Comparison of ENCODE assay signal across 3 cellular contexts in the genomic region with DNA sequence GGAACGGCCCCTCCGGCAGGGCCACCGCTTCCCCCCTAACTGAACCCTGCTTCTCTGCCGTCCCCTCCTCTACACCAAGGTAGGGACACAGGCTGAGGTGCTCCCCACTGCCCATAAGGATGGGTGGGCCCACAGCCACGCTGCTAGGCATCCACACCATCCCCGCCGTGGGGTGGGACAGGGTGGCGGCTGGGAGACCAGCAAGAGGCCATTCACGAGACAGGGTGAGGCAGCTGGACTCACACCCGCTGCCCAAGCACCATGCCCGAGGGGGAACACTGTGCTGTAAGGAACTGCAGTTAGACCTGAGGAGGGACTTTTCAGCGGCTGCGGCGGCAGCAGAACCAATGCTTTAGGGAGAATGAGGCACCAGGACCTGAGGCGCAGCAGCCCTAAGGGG.
TF ChIP-seq lines count a peak whose summit lies in the region.

No MANE protein-coding gene starts in this region.

TF ChIP-seq in SK-N-SH, 30 proteins besides CTCF, POLR2A, EP300 and RAD21:
- TF ChIP-seq JUND (IDR thresholded peaks at IDR 0.05) (no peak), ELF1 (IDR thresholded peaks at IDR 0.05) (no peak), RXRA (IDR thresholded peaks at IDR 0.05; ENCODE audit: borderline replicate concordance, low read depth) (no peak), FOXJ3 (CRISPR knock-in tag; IDR thresholded peaks at IDR 0.05) (no peak), RCOR1 (IDR thresholded peaks at IDR 0.05; ENCODE audit: low read length) (no peak), MEF2A (IDR thresholded peaks at IDR 0.05; ENCODE audit: borderline replicate concordance, low read depth) (no peak), SIN3A (IDR thresholded peaks at IDR 0.05; ENCODE audit: borderline replicate concordance, low read depth, low read length) (no peak), USF2 (IDR thresholded peaks at IDR 0.05; ENCODE audit: borderline replicate concordance, low read depth, low read length) (no peak), TAF1 (IDR thresholded peaks at IDR 0.05; ENCODE audit: borderline replicate concordance, low read depth, low read length) (no peak)
- TF ChIP-seq, protein P1, sequence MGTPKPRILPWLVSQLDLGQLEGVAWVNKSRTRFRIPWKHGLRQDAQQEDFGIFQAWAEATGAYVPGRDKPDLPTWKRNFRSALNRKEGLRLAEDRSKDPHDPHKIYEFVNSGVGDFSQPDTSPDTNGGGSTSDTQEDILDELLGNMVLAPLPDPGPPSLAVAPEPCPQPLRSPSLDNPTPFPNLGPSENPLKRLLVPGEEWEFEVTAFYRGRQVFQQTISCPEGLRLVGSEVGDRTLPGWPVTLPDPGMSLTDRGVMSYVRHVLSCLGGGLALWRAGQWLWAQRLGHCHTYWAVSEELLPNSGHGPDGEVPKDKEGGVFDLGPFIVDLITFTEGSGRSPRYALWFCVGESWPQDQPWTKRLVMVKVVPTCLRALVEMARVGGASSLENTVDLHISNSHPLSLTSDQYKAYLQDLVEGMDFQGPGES (IDR thresholded peaks at IDR 0.05; ENCODE audit: low read depth, low read length) = no peak
- TF ChIP-seq, protein P2, sequence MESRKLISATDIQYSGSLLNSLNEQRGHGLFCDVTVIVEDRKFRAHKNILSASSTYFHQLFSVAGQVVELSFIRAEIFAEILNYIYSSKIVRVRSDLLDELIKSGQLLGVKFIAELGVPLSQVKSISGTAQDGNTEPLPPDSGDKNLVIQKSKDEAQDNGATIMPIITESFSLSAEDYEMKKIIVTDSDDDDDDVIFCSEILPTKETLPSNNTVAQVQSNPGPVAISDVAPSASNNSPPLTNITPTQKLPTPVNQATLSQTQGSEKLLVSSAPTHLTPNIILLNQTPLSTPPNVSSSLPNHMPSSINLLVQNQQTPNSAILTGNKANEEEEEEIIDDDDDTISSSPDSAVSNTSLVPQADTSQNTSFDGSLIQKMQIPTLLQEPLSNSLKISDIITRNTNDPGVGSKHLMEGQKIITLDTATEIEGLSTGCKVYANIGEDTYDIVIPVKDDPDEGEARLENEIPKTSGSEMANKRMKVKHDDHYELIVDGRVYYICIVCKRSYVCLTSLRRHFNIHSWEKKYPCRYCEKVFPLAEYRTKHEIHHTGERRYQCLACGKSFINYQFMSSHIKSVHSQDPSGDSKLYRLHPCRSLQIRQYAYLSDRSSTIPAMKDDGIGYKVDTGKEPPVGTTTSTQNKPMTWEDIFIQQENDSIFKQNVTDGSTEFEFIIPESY (IDR thresholded peaks at IDR 0.05; ENCODE audit: borderline replicate concordance, low read depth) = no peak
- TF ChIP-seq, protein P3, sequence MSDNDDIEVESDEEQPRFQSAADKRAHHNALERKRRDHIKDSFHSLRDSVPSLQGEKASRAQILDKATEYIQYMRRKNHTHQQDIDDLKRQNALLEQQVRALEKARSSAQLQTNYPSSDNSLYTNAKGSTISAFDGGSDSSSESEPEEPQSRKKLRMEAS (IDR thresholded peaks at IDR 0.05; ENCODE audit: low read depth) = no peak
- TF ChIP-seq, protein P4, sequence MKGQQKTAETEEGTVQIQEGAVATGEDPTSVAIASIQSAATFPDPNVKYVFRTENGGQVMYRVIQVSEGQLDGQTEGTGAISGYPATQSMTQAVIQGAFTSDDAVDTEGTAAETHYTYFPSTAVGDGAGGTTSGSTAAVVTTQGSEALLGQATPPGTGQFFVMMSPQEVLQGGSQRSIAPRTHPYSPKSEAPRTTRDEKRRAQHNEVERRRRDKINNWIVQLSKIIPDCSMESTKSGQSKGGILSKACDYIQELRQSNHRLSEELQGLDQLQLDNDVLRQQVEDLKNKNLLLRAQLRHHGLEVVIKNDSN (IDR thresholded peaks at IDR 0.05; ENCODE audit: borderline replicate concordance, low read depth) = no peak
TF ChIP-seq in SK-N-SH: peak in this region for 0.

TF ChIP-seq in SK-N-SH treated with all-trans-retinoic acid at 6 μM for 48 hours, 23 proteins besides CTCF, POLR2A, EP300 and RAD21 (continues in another document):
- TF ChIP-seq BACH2 (CRISPR knock-in tag; IDR thresholded peaks at IDR 0.05; ENCODE audit: borderline replicate concordance) = no peak
- TF ChIP-seq ZNF8 (CRISPR knock-in tag; IDR thresholded peaks at IDR 0.05) = no peak
- no peak for TF ChIP-seq POU6F1 (CRISPR knock-in tag; IDR thresholded peaks at IDR 0.05; ENCODE audit: borderline replicate concordance, low read depth)
- no peak for TF ChIP-seq ARNTL (CRISPR knock-in tag; IDR thresholded peaks at IDR 0.05; ENCODE audit: borderline replicate concordance, low read depth)
- TF ChIP-seq GLIS3 (CRISPR knock-in tag; IDR thresholded peaks at IDR 0.05) = no peak
- TF ChIP-seq, protein P5, sequence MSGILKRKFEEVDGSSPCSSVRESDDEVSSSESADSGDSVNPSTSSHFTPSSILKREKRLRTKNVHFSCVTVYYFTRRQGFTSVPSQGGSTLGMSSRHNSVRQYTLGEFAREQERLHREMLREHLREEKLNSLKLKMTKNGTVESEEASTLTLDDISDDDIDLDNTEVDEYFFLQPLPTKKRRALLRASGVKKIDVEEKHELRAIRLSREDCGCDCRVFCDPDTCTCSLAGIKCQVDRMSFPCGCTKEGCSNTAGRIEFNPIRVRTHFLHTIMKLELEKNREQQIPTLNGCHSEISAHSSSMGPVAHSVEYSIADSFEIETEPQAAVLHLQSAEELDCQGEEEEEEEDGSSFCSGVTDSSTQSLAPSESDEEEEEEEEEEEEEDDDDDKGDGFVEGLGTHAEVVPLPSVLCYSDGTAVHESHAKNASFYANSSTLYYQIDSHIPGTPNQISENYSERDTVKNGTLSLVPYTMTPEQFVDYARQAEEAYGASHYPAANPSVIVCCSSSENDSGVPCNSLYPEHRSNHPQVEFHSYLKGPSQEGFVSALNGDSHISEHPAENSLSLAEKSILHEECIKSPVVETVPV (CRISPR knock-in tag; IDR thresholded peaks at IDR 0.05) = no peak
- TF ChIP-seq ZNF565 (CRISPR knock-in tag; conservative IDR thresholded peaks at IDR 0.05; ENCODE audit: low read depth) = no peak
- TF ChIP-seq ZFP30 (CRISPR knock-in tag; IDR thresholded peaks at IDR 0.05) = no peak
- TF ChIP-seq TSHZ2 (CRISPR knock-in tag; IDR thresholded peaks at IDR 0.05) = no peak
- no peak for TF ChIP-seq ZC3H10 (CRISPR knock-in tag; IDR thresholded peaks at IDR 0.05)
- no peak for TF ChIP-seq OSR1 (CRISPR knock-in tag; IDR thresholded peaks at IDR 0.05)

TF ChIP-seq in H1, 55 proteins besides CTCF, POLR2A, EP300 and RAD21:
- no peak for TF ChIP-seq TBP (IDR thresholded peaks at IDR 0.05; ENCODE audit: low read depth, low read length)
- no peak for TF ChIP-seq SP1 (IDR thresholded peaks at IDR 0.05; ENCODE audit: low read depth, low read length)
- TF ChIP-seq KDM5A (IDR thresholded peaks at IDR 0.05; ENCODE audit: low read length) = no peak
- no peak for TF ChIP-seq EGR1 (IDR thresholded peaks at IDR 0.05; ENCODE audit: borderline replicate concordance, low read depth, low read length)
- TF ChIP-seq CBX5 (IDR thresholded peaks at IDR 0.05; ENCODE audit: low read depth, low read length) = no peak
- TF ChIP-seq USF2 (IDR thresholded peaks at IDR 0.05; ENCODE audit: low read length) = no peak
- TF ChIP-seq SIX5 (IDR thresholded peaks at IDR 0.05; ENCODE audit: low read depth, low read length) = no peak
- no peak for TF ChIP-seq KDM1A (IDR thresholded peaks at IDR 0.05; ENCODE audit: borderline replicate concordance, low read length)
- no peak for TF ChIP-seq CHD1 (IDR thresholded peaks at IDR 0.05; ENCODE audit: low read depth, low read length)
- no peak for TF ChIP-seq MAFK (IDR thresholded peaks at IDR 0.05; ENCODE audit: low read depth, low read length)
- no peak for TF ChIP-seq SUZ12 (IDR thresholded peaks at IDR 0.05; ENCODE audit: low read length)
- TF ChIP-seq CEBPB (IDR thresholded peaks at IDR 0.05; ENCODE audit: low read depth, low read length) = no peak
- TF ChIP-seq CREB1 (IDR thresholded peaks at IDR 0.05) = no peak
- TF ChIP-seq FOSL1 (IDR thresholded peaks at IDR 0.05; ENCODE audit: insufficient read depth, low read depth, low read length) = no peak
- TF ChIP-seq RBBP5 (IDR thresholded peaks at IDR 0.05; ENCODE audit: borderline replicate concordance, low read depth, low read length) = no peak
- no peak for TF ChIP-seq ASH2L (IDR thresholded peaks at IDR 0.05; ENCODE audit: low read length)
- TF ChIP-seq JUND (IDR thresholded peaks at IDR 0.05; ENCODE audit: low read length) = no peak
